ENCODE assay signal across 8 cellular contexts in genomic region chr1:18927654-18928272, GRCh38. TPM values are rescaled to one million over a fixed set of nuclear protein-coding genes. Genes with fewer than 3 reads are reported as not detected.
A peak's percentile ranks its signal among the peaks of the same experiment; 100 is the strongest.
DNase-seq lines count a peak whose midpoint lies in the region; ATAC-seq, FAIRE-seq and TF ChIP-seq lines count a peak whose summit lies in the region.

No MANE protein-coding gene starts in this region.

- H3K4me2 ChIP-seq in Karpas-422 (ENCODE audit: low read depth, low read length, poor library complexity, severe bottlenecking) (peak overlapping the region; percentile 29), keratinocyte (ENCODE audit: control insufficient read depth, extremely low read depth, insufficient read depth, low read depth, low read length) (peak overlapping the region; percentile 73)

- H3K4me3 ChIP-seq in Karpas-422 (ENCODE audit: low read length) (no peak overlapping the region), keratinocyte (ENCODE audit: control insufficient read depth in 2 of 3, extremely low read depth in 1 of 3, insufficient read depth in 2 of 3, low read depth in 1 of 3, low read length in 3 of 3) (peak overlapping the region in 1 of 3 experiments; percentile 4)

- peaks cover 2% of the 10 kb centered on the region for H3K36me3 Mint-ChIP-seq in activated CD8-positive, alpha-beta memory T cell treated with anti-CD3 and anti-CD28 coated beads, Interleukin-2, amount 10 ng/mL, durations not matched to agents 7 days and 5 days

- H3K9me3 Mint-ChIP-seq in activated CD8-positive, alpha-beta memory T cell treated with anti-CD3 and anti-CD28 coated beads, Interleukin-2, amount 10 ng/mL, durations not matched to agents 7 days and 5 days (ENCODE audit: low read depth) = no peaks in the 10 kb centered on the region

- no peak for DNase-seq in activated CD4-positive, CD25-positive, alpha-beta regulatory T cell (lab: John Stamatoyannopoulos, UW)
- peak; percentile 56 for DNase-seq in Karpas-422
- peak; percentile 76 for DNase-seq in activated CD8-positive, alpha-beta memory T cell treated with anti-CD3 and anti-CD28 coated beads, Interleukin-2, amount 10 ng/mL, durations not matched to agents 7 days and 5 days
- no peak for DNase-seq in keratinocyte (ENCODE audit: low read depth, low spot score)
- DNase-seq in NCI-H2107 (lab: John Stamatoyannopoulos, UW) = no peak
- DNase-seq in inferior parietal cortex (ENCODE audit: extremely low spot score) = no peak
- DNase-seq in NCI-H1417 treated with DMSO at 0.1 percent for 48 hours (lab: John Stamatoyannopoulos, UW) = no peak

- H3K4me1 ChIP-seq in Karpas-422 (ENCODE audit: low read length) (peaks cover 17% of the 10 kb centered on the region), keratinocyte (ENCODE audit: control insufficient read depth, extremely low read depth, insufficient read depth, low read length) (peaks cover 90% of the 10 kb centered on the region)

- peaks cover 2% of the 10 kb centered on the region for H3K9me1 ChIP-seq in keratinocyte (ENCODE audit: control insufficient read depth, extremely low read depth, insufficient read depth, low read length)

- peaks cover 66% of the 10 kb centered on the region for H3K4me1 Mint-ChIP-seq in activated CD8-positive, alpha-beta memory T cell treated with anti-CD3 and anti-CD28 coated beads, Interleukin-2, amount 10 ng/mL, durations not matched to agents 7 days and 5 days

- H3K4me3 Mint-ChIP-seq in activated CD8-positive, alpha-beta memory T cell treated with anti-CD3 and anti-CD28 coated beads, Interleukin-2, amount 10 ng/mL, durations not matched to agents 7 days and 5 days = peak overlapping the region; percentile 77

- FAIRE-seq in keratinocyte (lab: Jason Lieb, UNC) = peak; percentile 85

- H3K27me3 ChIP-seq in Karpas-422 (ENCODE audit: low read length) = no peaks in the 10 kb centered on the region
- no peaks in the 10 kb centered on the region for H3K27me3 ChIP-seq in keratinocyte (ENCODE audit: control insufficient read depth, extremely low read depth, insufficient read depth, low read length)

- no peaks in the 10 kb centered on the region for H3K79me2 ChIP-seq in Karpas-422 (ENCODE audit: low read length)
- H3K79me2 ChIP-seq in keratinocyte (ENCODE audit: control insufficient read depth, insufficient read depth, low read length) = peaks cover 82% of the 10 kb centered on the region

- no peak overlapping the region for H2AFZ ChIP-seq in Karpas-422 (ENCODE audit: low read length)
- no peak overlapping the region for H2AFZ ChIP-seq in keratinocyte (ENCODE audit: control insufficient read depth, low read length)

- no peaks in the 10 kb centered on the region for H3K9me3 ChIP-seq in Karpas-422 (ENCODE audit: low read length)
- H3K9me3 ChIP-seq in keratinocyte (ENCODE audit: control insufficient read depth, low read depth, low read length) = no peaks in the 10 kb centered on the region

- peak overlapping the region; percentile 99 for H3K27ac Mint-ChIP-seq in activated CD8-positive, alpha-beta memory T cell treated with anti-CD3 and anti-CD28 coated beads, Interleukin-2, amount 10 ng/mL, durations not matched to agents 7 days and 5 days

- H3K36me3 ChIP-seq in Karpas-422 (ENCODE audit: insufficient read depth, low read length) = no peaks in the 10 kb centered on the region
- peaks cover 2 to 13% of the 10 kb centered on the region in 2 experiments for H3K36me3 ChIP-seq in keratinocyte (ENCODE audit: control insufficient read depth in 2 of 2, extremely low read depth in 1 of 2, insufficient read depth in 2 of 2, low read length in 2 of 2)

- H3K9me2 ChIP-seq in Karpas-422 (replicated peaks; ENCODE audit: insufficient read depth, low read length) = no peaks in the 10 kb centered on the region

- peak overlapping the region; percentile 0; the same call in 1 of the 2 replicates for H3K9ac ChIP-seq in Karpas-422 (ENCODE audit: low read length)
- H3K9ac ChIP-seq in keratinocyte (ENCODE audit: control insufficient read depth, extremely low read depth, insufficient read depth, low read length) = peak overlapping the region; percentile 64

- TF ChIP-seq CTCF in keratinocyte (optimal IDR thresholded peaks at IDR 0.05 in 1 of 3, IDR thresholded peaks at IDR 0.05 in 1 of 3, conservative IDR thresholded peaks at IDR 0.05 in 1 of 3; ENCODE audit: extremely low read depth in 1 of 3, insufficient read depth in 2 of 3, low read length in 3 of 3) = no peak

- H3K27me3 Mint-ChIP-seq in activated CD8-positive, alpha-beta memory T cell treated with anti-CD3 and anti-CD28 coated beads, Interleukin-2, amount 10 ng/mL, durations not matched to agents 7 days and 5 days = no peaks in the 10 kb centered on the region

- CTCF ChIA-PET in activated CD8-positive, alpha-beta memory T cell treated with anti-CD3 and anti-CD28 coated beads, Interleukin-2, amount 10 ng/mL, durations not matched to agents 7 days and 5 days (lab: Charles Lee) = interaction anchor here (0.9 to 3.6 kb wide), 9 partner anchors 9 to 147 kb away, joined by 3 to 43 read pairs (median 10); partner anchors contain the start of genes ALDH4A1 and IFFO2

- no peaks in the 10 kb centered on the region for H4K20me1 ChIP-seq in Karpas-422 (ENCODE audit: insufficient read depth, low read depth, low read length)
- peaks cover 3% of the 10 kb centered on the region for H4K20me1 ChIP-seq in keratinocyte (ENCODE audit: control insufficient read depth, extremely low read depth, insufficient read depth, low read length)

- no peak overlapping the region for H3K27ac ChIP-seq in Karpas-422 (ENCODE audit: low read length)
- H3K27ac ChIP-seq in keratinocyte (ENCODE audit: control insufficient read depth, insufficient read depth, low read length) = peak overlapping the region; percentile 95

- ATAC-seq in activated CD4-positive, CD25-positive, alpha-beta regulatory T cell treated with anti-CD3 and anti-CD28 coated beads, Interleukin-2, amount 50 U/mL, for 24 hours = peak; percentile 45 to 48
- ATAC-seq in activated CD8-positive, alpha-beta memory T cell treated with anti-CD3 and anti-CD28 coated beads, Interleukin-2, amount 10 ng/mL, durations not matched to agents 7 days and 5 days = peak; percentile 53

- dilution Hi-C loops in keratinocyte (cut with MboI; ENCODE audit: extremely low pct_ligation_motif_present, low sequenced_read_pairs) = no loop called here

RNA-seq across cellular contexts. Expression of gene ALDH4A1, which starts 25.4 kb away (rescaled TPM):
- 0.58 TPM in 1 of 2 replicates, not detected in the other for total RNA-seq in Karpas-422 (2014; rRNA removed; shearing (Covaris generic); ENCODE audit: low replicate concordance)
- 1 to 10 TPM; 4.5 to 5.8 TPM for total RNA-seq in activated CD8-positive, alpha-beta memory T cell treated with anti-CD3 and anti-CD28 coated beads, Interleukin-2, amount 10 ng/mL, durations not matched to agents 7 days and 5 days
- 38.7 to 91.9 TPM (median 52.7 TPM) in 3 replicates for polyA plus RNA-seq in keratinocyte
- polyA plus RNA-seq in keratinocyte (2011; ENCODE audit: low read depth) = 23.4 TPM
- polyA plus RNA-seq in keratinocyte (2011; cell fraction: cytosol; rRNA removed) = 32.0 and 62.6 TPM in 2 replicates
- polyA plus RNA-seq in keratinocyte (2011; cell fraction: nucleus; rRNA removed) = 62.5 and 83.1 TPM in 2 replicates
- 44.0 and 48.3 TPM in 2 replicates for polyA plus RNA-seq in keratinocyte (2012; ENCODE audit: low replicate concordance)
- polyA minus RNA-seq in keratinocyte = 48.6 to 89.0 TPM (median 74.9 TPM) in 3 replicates
- polyA minus RNA-seq in keratinocyte (2011; cell fraction: cytosol; rRNA and poly(A)+ RNA removed) = 91.9 TPM
- polyA minus RNA-seq in keratinocyte (2011; cell fraction: nucleus; rRNA and poly(A)+ RNA removed) = 65.3 and 76.2 TPM in 2 replicates

RNA-seq across cellular contexts. Expression of gene IFFO2, which starts 28.7 kb away (rescaled TPM):
- not detected in 2 replicates for total RNA-seq in Karpas-422 (2014; rRNA removed; shearing (Covaris generic); ENCODE audit: low replicate concordance)
- total RNA-seq in activated CD8-positive, alpha-beta memory T cell treated with anti-CD3 and anti-CD28 coated beads, Interleukin-2, amount 10 ng/mL, durations not matched to agents 7 days and 5 days = 10 to 100 TPM; 12.5 to 13.7 TPM
- 55.0 to 61.5 TPM (median 57.9 TPM) in 3 replicates for polyA plus RNA-seq in keratinocyte
- 124 TPM for polyA plus RNA-seq in keratinocyte (2011; ENCODE audit: low read depth)
- 43.0 and 79.6 TPM in 2 replicates for polyA plus RNA-seq in keratinocyte (2011; cell fraction: cytosol; rRNA removed)
- polyA plus RNA-seq in keratinocyte (2011; cell fraction: nucleus; rRNA removed) = 145 and 193 TPM in 2 replicates
- polyA plus RNA-seq in keratinocyte (2012; ENCODE audit: low replicate concordance) = 72.9 and 75.0 TPM in 2 replicates
- polyA minus RNA-seq in keratinocyte = 106 to 194 TPM (median 118 TPM) in 3 replicates
- 127 TPM for polyA minus RNA-seq in keratinocyte (2011; cell fraction: cytosol; rRNA and poly(A)+ RNA removed)
- polyA minus RNA-seq in keratinocyte (2011; cell fraction: nucleus; rRNA and poly(A)+ RNA removed) = 82.3 and 144 TPM in 2 replicates

Comparison
In these comparisons a context has a peak if more than half of its experiments do, and no peak if none do; other contexts are left out.
1. DNase-seq: peak in Karpas-422 (single experiment) and activated CD8-positive, alpha-beta memory T cell treated with anti-CD3 and anti-CD28 coated beads, Interleukin-2, amount 10 ng/mL, durations not matched to agents 7 days and 5 days (single experiment); none in activated CD4-positive, CD25-positive, alpha-beta regulatory T cell (0 of 4), keratinocyte (single experiment), NCI-H2107 (single experiment), inferior parietal cortex (single experiment) and NCI-H1417 treated with DMSO at 0.1 percent for 48 hours (single experiment).
2. RNA of gene IFFO2, which starts 28.7 kb away (total RNA-seq): 12.5 to 13.7 TPM in activated CD8-positive, alpha-beta memory T cell treated with anti-CD3 and anti-CD28 coated beads, Interleukin-2, amount 10 ng/mL, durations not matched to agents 7 days and 5 days; not detected in Karpas-422; every median in the first group is over 10 times any median in the second.